Comparison of ENCODE assay signal across 16 cellular contexts in genomic region chr21:30233636-30234035, GRCh38. TPM values are rescaled to one million over a fixed set of nuclear protein-coding genes. Genes with fewer than 3 reads are reported as not detected.
DNase-seq lines count a peak whose midpoint lies in the region; ATAC-seq and TF ChIP-seq lines count a peak whose summit lies in the region.
"Had no signal": no experiment of that assay in that cellular context is flagged by ENCODE, and none has a peak within 500 bp of the region (broad histone marks: within the 10 kb centered on the region; RNA-seq: fewer than 3 reads in every experiment).

No MANE protein-coding gene starts in this region.

- H3K4me1 Mint-ChIP-seq in Calu3 (ENCODE audit: low read depth, unreplicated experiment): peaks cover 9% of the 10 kb centered on the region
- H3K4me1 Mint-ChIP-seq in activated CD4-positive, alpha-beta T cell treated with anti-CD3 and anti-CD28 coated beads for 36 hours: no peaks in the 10 kb centered on the region
- H3K4me1 Mint-ChIP-seq: CD4-positive, alpha-beta memory T cell had no signal

- peak overlapping the region; percentile 68 for H3K27ac Mint-ChIP-seq in Calu3 (ENCODE audit: unreplicated experiment)
- H3K27ac Mint-ChIP-seq in activated CD4-positive, alpha-beta T cell treated with anti-CD3 and anti-CD28 coated beads for 36 hours: no peak overlapping the region
- H3K27ac Mint-ChIP-seq: CD4-positive, alpha-beta memory T cell had no signal

- intact Hi-C loops in Calu3 (cut with micrococcal nuclease; ENCODE audit: unreplicated experiment): no loop called here
- intact Hi-C loops in activated CD4-positive, alpha-beta T cell treated with anti-CD3 and anti-CD28 coated beads for 36 hours (cut with DNase I, micrococcal nuclease): no loop called here

- BruUV-seq in Calu3 (replicated peaks; lab: Mats Ljungman, UMichigan): no TSS peak

- no peak for ATAC-seq in activated CD4-positive, alpha-beta T cell treated with anti-CD3 and anti-CD28 coated beads for 36 hours
- ATAC-seq in left lobe of liver: no peak

- CTCF ChIA-PET in Calu3 (lab: Charles Lee): interaction anchor here (1.0 kb wide), 1 partner anchor 31 kb away, joined by 3 read pairs; no protein-coding TSS in a partner anchor
- CTCF ChIA-PET in activated CD4-positive, alpha-beta T cell treated with anti-CD3 and anti-CD28 coated beads for 36 hours (lab: Charles Lee): no interaction called here

- no peaks in the 10 kb centered on the region for H3K36me3 Mint-ChIP-seq in Calu3 (ENCODE audit: insufficient read depth, unreplicated experiment)
- H3K36me3 Mint-ChIP-seq in activated CD4-positive, alpha-beta T cell treated with anti-CD3 and anti-CD28 coated beads for 36 hours (ENCODE audit: low read depth): no peaks in the 10 kb centered on the region
- H3K36me3 Mint-ChIP-seq: CD4-positive, alpha-beta memory T cell had no signal

- H3K27me3 Mint-ChIP-seq in Calu3 (ENCODE audit: unreplicated experiment): no peaks in the 10 kb centered on the region
- H3K27me3 Mint-ChIP-seq in activated CD4-positive, alpha-beta T cell treated with anti-CD3 and anti-CD28 coated beads for 36 hours: no peaks in the 10 kb centered on the region
- H3K27me3 Mint-ChIP-seq: CD4-positive, alpha-beta memory T cell had no signal

- no peak for DNase-seq in Calu3
- peak; percentile 9 for DNase-seq in RPMI7951 (ENCODE audit: low read depth)
- DNase-seq in foreskin fibroblast: peak; percentile 3 to 77
- DNase-seq in skeletal muscle cell (ENCODE audit: low read depth): peak; percentile 33
- no peak for DNase-seq in activated CD4-positive, alpha-beta T cell treated with anti-CD3 and anti-CD28 coated beads for 36 hours
- no peak for DNase-seq in Ammon's horn (ENCODE audit: low spot score)
- DNase-seq in left lobe of liver (ENCODE audit: low spot score): no peak
- DNase-seq: BE2C; CD4-positive, alpha-beta memory T cell; DMS79 treated with DMSO at 0.1 percent for 48 hours; MV-4-11; NCI-H1436; NCI-H2107; NCI-H82 had no signal

- no peak overlapping the region for H3K4me3 Mint-ChIP-seq in Calu3 (ENCODE audit: low read depth, unreplicated experiment)
- no peak overlapping the region for H3K4me3 Mint-ChIP-seq in activated CD4-positive, alpha-beta T cell treated with anti-CD3 and anti-CD28 coated beads for 36 hours
- H3K4me3 Mint-ChIP-seq: CD4-positive, alpha-beta memory T cell had no signal

- TF ChIP-seq CTCF in Calu3 (IDR thresholded peaks at IDR 0.05; ENCODE audit: unreplicated experiment) (no peak), foreskin fibroblast (IDR thresholded peaks at IDR 0.05; ENCODE audit: low read depth, low read length) (no peak)

- POLR2A ChIA-PET in activated CD4-positive, alpha-beta T cell treated with anti-CD3 and anti-CD28 coated beads for 36 hours (lab: Charles Lee): no interaction called here

- no peaks in the 10 kb centered on the region for H3K9me3 Mint-ChIP-seq in Calu3 (ENCODE audit: low read depth, unreplicated experiment)
- H3K9me3 Mint-ChIP-seq in activated CD4-positive, alpha-beta T cell treated with anti-CD3 and anti-CD28 coated beads for 36 hours (ENCODE audit: low read depth): no peaks in the 10 kb centered on the region

- no peak overlapping the region for H3K4me3 ChIP-seq in foreskin fibroblast (ENCODE audit: low read depth in 1 of 2, low read length in 2 of 2)
- H3K4me3 ChIP-seq in skeletal muscle cell (ENCODE audit: low read depth, low read length): no peak overlapping the region

RNA-seq across cellular contexts. Expression of gene CLDN8, which starts 17.7 kb away (rescaled TPM):
- total RNA-seq in Calu3 (2022) (0.24 and 0.45 TPM in 2 replicates), left lobe of liver (not detected)
- total RNA-seq in RPMI7951 (2014; rRNA removed; shearing (Covaris generic)): not detected in 2 replicates
- total RNA-seq in activated CD4-positive, alpha-beta T cell treated with anti-CD3 and anti-CD28 coated beads for 36 hours: not detected
- total RNA-seq: A673; CD4-positive, alpha-beta memory T cell; H4 had no signal

RNA-seq across cellular contexts. Expression of gene KRTAP24-1, which starts 49.1 kb away (rescaled TPM):
- total RNA-seq in Calu3 (2022): not detected in 2 replicates
- not detected in 2 replicates for total RNA-seq in RPMI7951 (2014; rRNA removed; shearing (Covaris generic))
- total RNA-seq in activated CD4-positive, alpha-beta T cell treated with anti-CD3 and anti-CD28 coated beads for 36 hours: not detected
- not detected for total RNA-seq in left lobe of liver
- total RNA-seq: A673; CD4-positive, alpha-beta memory T cell; H4 had no signal

RNA-seq across cellular contexts. Expression of gene KRTAP25-1, which starts 55.7 kb away (rescaled TPM):
- not detected in 2 replicates for total RNA-seq in Calu3 (2022)
- total RNA-seq in RPMI7951 (2014; rRNA removed; shearing (Covaris generic)): not detected in 2 replicates
- total RNA-seq in activated CD4-positive, alpha-beta T cell treated with anti-CD3 and anti-CD28 coated beads for 36 hours: not detected
- not detected for total RNA-seq in left lobe of liver
- total RNA-seq: A673; CD4-positive, alpha-beta memory T cell; H4 had no signal

Comparison
In these comparisons a context has a peak if more than half of its experiments do, and no peak if none do; other contexts are left out.
1. DNase-seq: peak in RPMI7951 (single experiment), foreskin fibroblast (2 of 2) and skeletal muscle cell (single experiment); none in Calu3 (single experiment), activated CD4-positive, alpha-beta T cell treated with anti-CD3 and anti-CD28 coated beads for 36 hours (single experiment), Ammon's horn (single experiment) and left lobe of liver (single experiment).